Comparison of ENCODE assay signal across 8 cellular contexts in the genomic region with DNA sequence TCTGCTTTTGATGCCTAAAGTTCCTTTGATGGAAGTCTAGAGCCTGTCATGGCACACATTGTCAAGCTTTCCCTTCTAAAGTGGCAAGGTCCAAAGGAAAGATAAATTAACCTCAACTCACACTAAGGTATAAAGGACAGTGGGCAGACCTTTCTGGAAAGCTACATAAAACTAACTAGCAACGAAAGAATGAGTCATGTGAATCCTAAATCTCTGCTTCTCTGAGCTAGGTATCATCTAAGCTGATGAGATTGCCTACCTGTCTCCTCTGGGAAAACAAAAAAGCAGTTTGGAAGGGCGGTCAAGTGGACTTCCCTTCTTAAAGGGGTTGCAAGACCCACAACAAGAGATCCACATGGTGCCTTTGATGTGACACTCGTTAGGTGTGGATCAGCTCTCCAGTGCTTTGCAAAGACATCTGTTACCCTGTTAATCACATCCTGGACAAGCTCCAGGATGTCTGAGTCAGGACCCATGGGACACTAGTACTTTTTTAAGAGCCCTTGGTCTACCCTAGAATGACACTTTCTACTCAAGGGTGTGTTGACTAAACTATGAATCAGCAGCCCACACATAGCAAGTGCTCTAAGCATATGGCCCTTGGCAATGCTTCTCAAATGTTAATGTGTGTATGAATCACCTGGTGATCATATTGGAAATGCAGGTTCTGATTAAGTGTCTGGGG.
DNase-seq lines count a peak whose midpoint lies in the region; ATAC-seq, FAIRE-seq and TF ChIP-seq lines count a peak whose summit lies in the region.

No MANE protein-coding gene starts in this region.

- no peak overlapping the region for H3K4me2 ChIP-seq in K562 (ENCODE audit: insufficient read depth, low read length)

- WGBS in K562 (ENCODE audit: insufficient coverage, low coverage, missing lambda C conversion rate) = 0% methylated on average over 3 of the region's 3 CpGs

- no TSS peak for BruUV-seq in K562 (replicated peaks; lab: Mats Ljungman, UMichigan)

- no peaks in the 10 kb centered on the region for H3K27me3 Mint-ChIP-seq in activated naive CD8-positive, alpha-beta T cell treated with anti-CD3 and anti-CD28 coated beads, Interleukin-2, amount 50 U/mL, for 24 hours
- peaks cover 10% of the 10 kb centered on the region for H3K27me3 Mint-ChIP-seq in activated naive CD8-positive, alpha-beta T cell treated with anti-CD3 and anti-CD28 coated beads for 36 hours
- H3K27me3 Mint-ChIP-seq in type B pancreatic cell = no peaks in the 10 kb centered on the region

- H3K4me1 ChIP-seq in K562 (replicated peaks in 1 of 2; ENCODE audit: control insufficient read depth in 2 of 2, insufficient read depth in 2 of 2, low read length in 2 of 2) (no peaks in the 10 kb centered on the region), ascending aorta (peaks cover 1% of the 10 kb centered on the region in 2 donors)

- no peak for TF ChIP-seq RAD21 in K562 (CRISPR knock-in tag; conservative IDR thresholded peaks at IDR 0.05 in 1 of 2, IDR thresholded peaks at IDR 0.05 in 1 of 2)

- H2AFZ ChIP-seq in K562 (ENCODE audit: low read depth, low read length) = no peak overlapping the region

- no peaks in the 10 kb centered on the region for H3K36me3 Mint-ChIP-seq in activated naive CD8-positive, alpha-beta T cell treated with anti-CD3 and anti-CD28 coated beads, Interleukin-2, amount 50 U/mL, for 24 hours (ENCODE audit: low read depth)
- H3K36me3 Mint-ChIP-seq in activated naive CD8-positive, alpha-beta T cell treated with anti-CD3 and anti-CD28 coated beads for 36 hours = no peaks in the 10 kb centered on the region
- no peaks in the 10 kb centered on the region for H3K36me3 Mint-ChIP-seq in type B pancreatic cell

- CTCF ChIA-PET in K562 (lab: Yijun Ruan, JAX; ENCODE audit: low intra/inter-chr PET ratio) = no interaction called here

- no peaks in the 10 kb centered on the region for H3K79me2 ChIP-seq in K562 (ENCODE audit: control insufficient read depth, insufficient read depth, low read length)

- no peak overlapping the region for H3K4me3 Mint-ChIP-seq in activated naive CD8-positive, alpha-beta T cell treated with anti-CD3 and anti-CD28 coated beads, Interleukin-2, amount 50 U/mL, for 24 hours
- H3K4me3 Mint-ChIP-seq in activated naive CD8-positive, alpha-beta T cell treated with anti-CD3 and anti-CD28 coated beads for 36 hours = no peak overlapping the region
- no peak overlapping the region for H3K4me3 Mint-ChIP-seq in type B pancreatic cell

- no peaks in the 10 kb centered on the region for H3K9me3 ChIP-seq in K562 (replicated peaks; ENCODE audit: control insufficient read depth, insufficient read depth, low read depth, low read length)
- H3K9me3 ChIP-seq in ascending aorta = no peaks in the 10 kb centered on the region

- H4K20me1 ChIP-seq in K562 (replicated peaks; ENCODE audit: control insufficient read depth, insufficient read depth, low read length) = no peaks in the 10 kb centered on the region; the same call in 1 of the 2 replicates

- no peaks in the 10 kb centered on the region for H3K9me3 Mint-ChIP-seq in activated naive CD8-positive, alpha-beta T cell treated with anti-CD3 and anti-CD28 coated beads, Interleukin-2, amount 50 U/mL, for 24 hours
- H3K9me3 Mint-ChIP-seq in activated naive CD8-positive, alpha-beta T cell treated with anti-CD3 and anti-CD28 coated beads for 36 hours = no peaks in the 10 kb centered on the region
- no peaks in the 10 kb centered on the region for H3K9me3 Mint-ChIP-seq in type B pancreatic cell

- H3K27me3 ChIP-seq in K562 (ENCODE audit: control insufficient read depth in 2 of 2, insufficient read depth in 2 of 2, low read length in 2 of 2) = peaks cover 3 to 6% of the 10 kb centered on the region in 2 experiments; a peak in 4 of 5 replicates
- no peaks in the 10 kb centered on the region for H3K27me3 ChIP-seq in ascending aorta

- intact Hi-C loops in K562 (cut with micrococcal nuclease) = no loop called here
- intact Hi-C loops in ascending aorta (cut with DNase I) = no loop called here

- H3K36me3 ChIP-seq in K562 (ENCODE audit: control insufficient read depth, insufficient read depth, low read length) (no peaks in the 10 kb centered on the region), ascending aorta (no peaks in the 10 kb centered on the region)

- no peak for TF ChIP-seq POLR2A in K562 (conservative IDR thresholded peaks at IDR 0.05)

- no peak for FAIRE-seq in K562 (lab: Jason Lieb, UNC)

- POLR2A ChIA-PET in K562 (lab: Yijun Ruan, JAX) = no interaction called here

- in situ Hi-C loops in K562 (cut with MboI) = no loop called here

- no peak overlapping the region for H3K9ac ChIP-seq in K562 (ENCODE audit: insufficient read depth in 1 of 2, low read depth in 2 of 2, low read length in 2 of 2)

- no peaks in the 10 kb centered on the region for H3K9me1 ChIP-seq in K562 (ENCODE audit: control insufficient read depth, insufficient read depth, low read length)

- no peak for TF ChIP-seq EP300 in K562 (IDR thresholded peaks at IDR 0.05; ENCODE audit: low read length)

- H3K4me1 Mint-ChIP-seq in activated naive CD8-positive, alpha-beta T cell treated with anti-CD3 and anti-CD28 coated beads, Interleukin-2, amount 50 U/mL, for 24 hours = peaks cover 8% of the 10 kb centered on the region
- no peaks in the 10 kb centered on the region for H3K4me1 Mint-ChIP-seq in activated naive CD8-positive, alpha-beta T cell treated with anti-CD3 and anti-CD28 coated beads for 36 hours
- H3K4me1 Mint-ChIP-seq in type B pancreatic cell (ENCODE audit: unreplicated experiment) = peaks cover 8% of the 10 kb centered on the region

- no peak overlapping the region for H3K4me3 ChIP-seq in K562
- H3K4me3 ChIP-seq in ascending aorta = no peak overlapping the region

- H3K27ac Mint-ChIP-seq in activated naive CD8-positive, alpha-beta T cell treated with anti-CD3 and anti-CD28 coated beads, Interleukin-2, amount 50 U/mL, for 24 hours = no peak overlapping the region
- no peak overlapping the region for H3K27ac Mint-ChIP-seq in activated naive CD8-positive, alpha-beta T cell treated with anti-CD3 and anti-CD28 coated beads for 36 hours
- H3K27ac Mint-ChIP-seq in type B pancreatic cell = peak overlapping the region; percentile 76

- H3K27ac ChIP-seq in K562 (ENCODE audit: extremely low read depth, low read depth, low read length) (no peak overlapping the region), ascending aorta (no peak overlapping the region)

- no peak for TF ChIP-seq CTCF in K562 (IDR thresholded peaks at IDR 0.05 in 2 of 3, conservative IDR thresholded peaks at IDR 0.05 in 1 of 3; ENCODE audit: insufficient read depth in 2 of 3, low read depth in 1 of 3, low read length in 3 of 3)
- TF ChIP-seq CTCF in type B pancreatic cell (conservative IDR thresholded peaks at IDR 0.05) = no peak
- TF ChIP-seq CTCF in ascending aorta (IDR thresholded peaks at IDR 0.05) = no peak

- no peak for DNase-seq in activated naive CD8-positive, alpha-beta T cell treated with anti-CD3 and anti-CD28 coated beads, Interleukin-2, amount 50 U/mL, for 24 hours
- DNase-seq in activated naive CD8-positive, alpha-beta T cell treated with anti-CD3 and anti-CD28 coated beads for 36 hours = no peak
- DNase-seq in LHCN-M2 (ENCODE audit: low read depth) (peak; percentile 100), K562 (ENCODE audit: extremely low read depth in 1 of 4, low spot score in 3 of 4) (peak in 1 of 4 experiments; percentile 3), type B pancreatic cell (ENCODE audit: extremely low spot score, unreplicated experiment) (no peak), KG1 (lab: John Stamatoyannopoulos, UW) (no peak), ascending aorta (ENCODE audit: low spot score in 2 of 2) (no peak)

- ATAC-seq in activated naive CD8-positive, alpha-beta T cell treated with anti-CD3 and anti-CD28 coated beads, Interleukin-2, amount 50 U/mL, for 24 hours = peak; percentile 93
- ATAC-seq in K562 = no peak
- ATAC-seq in GM19324 (IDR thresholded peaks at IDR 0.05; ENCODE audit: low FRiP score, unreplicated experiment) = no peak

TF ChIP-seq in K562, 482 proteins besides CTCF, POLR2A, EP300 and RAD21:
- TF ChIP-seq FOSL1 (tag; conservative IDR thresholded peaks at IDR 0.05) = peak; percentile 35; the same call in 1 of the 2 replicates
- no peak for TF ChIP-seq ZC3H4 (CRISPR knock-in tag; IDR thresholded peaks at IDR 0.05; ENCODE audit: borderline replicate concordance)
TF ChIP-seq in K562: peak in this region for 1.
